13 cellular contexts compared by ENCODE assay signal in the genomic region with DNA sequence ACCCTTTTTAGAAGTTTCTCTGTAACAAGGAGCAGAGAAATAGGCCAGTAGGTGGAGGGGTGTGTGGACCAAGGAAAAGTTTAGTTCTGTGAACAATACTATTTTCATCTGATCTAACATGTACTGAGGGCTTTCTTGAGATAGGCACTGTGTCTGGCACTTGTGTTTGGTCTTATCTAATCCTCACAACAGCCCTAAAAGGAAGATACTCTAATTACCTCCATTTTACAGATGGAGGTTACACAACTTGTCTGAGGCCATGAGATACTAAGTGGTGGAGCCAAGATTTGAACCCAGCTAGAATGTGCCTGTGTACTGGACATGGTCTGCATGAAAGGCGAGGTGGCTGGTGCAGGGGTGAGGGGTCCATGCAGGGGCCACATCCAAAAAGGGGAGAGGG. TPM values are rescaled to one million over a fixed set of nuclear protein-coding genes. Genes with fewer than 3 reads are reported as not detected.
DNase-seq lines count a peak whose midpoint lies in the region; ATAC-seq and TF ChIP-seq lines count a peak whose summit lies in the region.
"Had no signal": no experiment of that assay in that cellular context is flagged by ENCODE, and none has a peak within 500 bp of the region (broad histone marks: within the 10 kb centered on the region; RNA-seq: fewer than 3 reads in every experiment).

No MANE protein-coding gene starts in this region.

- peaks cover 73% of the 10 kb centered on the region for H3K4me1 Mint-ChIP-seq in activated CD4-positive, alpha-beta T cell treated with anti-CD3 and anti-CD28 coated beads, Interleukin-2, amount 10 ng/mL, durations not matched to agents 7 days and 5 days
- H3K4me1 Mint-ChIP-seq in T-cell (peaks cover 65 to 89% (median 70%) of the 10 kb centered on the region in 3 donors), endothelial cell (ENCODE audit: unreplicated experiment) (peaks cover 30% of the 10 kb centered on the region)
- peaks cover 78% of the 10 kb centered on the region for H3K4me1 Mint-ChIP-seq in stimulated activated memory B cell treated with anti-CD40 and anti-IgM and Interleukin-4, amounts not matched to agents 10 μg/mL and 1 μg/mL and 100 μg/mL, for 72 hours

- no peaks in the 10 kb centered on the region for H3K9me3 Mint-ChIP-seq in activated CD4-positive, alpha-beta T cell treated with anti-CD3 and anti-CD28 coated beads, Interleukin-2, amount 10 ng/mL, durations not matched to agents 7 days and 5 days
- H3K9me3 Mint-ChIP-seq in T-cell = no peaks in the 10 kb centered on the region
- H3K9me3 Mint-ChIP-seq in endothelial cell (ENCODE audit: unreplicated experiment) = no peaks in the 10 kb centered on the region
- no peaks in the 10 kb centered on the region for H3K9me3 Mint-ChIP-seq in stimulated activated memory B cell treated with anti-CD40 and anti-IgM and Interleukin-4, amounts not matched to agents 10 μg/mL and 1 μg/mL and 100 μg/mL, for 72 hours

- H3K36me3 Mint-ChIP-seq in activated CD4-positive, alpha-beta T cell treated with anti-CD3 and anti-CD28 coated beads, Interleukin-2, amount 10 ng/mL, durations not matched to agents 7 days and 5 days (ENCODE audit: low read depth) = peaks cover 52% of the 10 kb centered on the region
- peaks cover 21% of the 10 kb centered on the region for H3K36me3 Mint-ChIP-seq in T-cell
- H3K36me3 Mint-ChIP-seq in endothelial cell (ENCODE audit: low read depth, unreplicated experiment) = peaks cover 3% of the 10 kb centered on the region
- peaks cover 4% of the 10 kb centered on the region for H3K36me3 Mint-ChIP-seq in stimulated activated memory B cell treated with anti-CD40 and anti-IgM and Interleukin-4, amounts not matched to agents 10 μg/mL and 1 μg/mL and 100 μg/mL, for 72 hours

- CTCF ChIA-PET in activated CD4-positive, alpha-beta T cell treated with anti-CD3 and anti-CD28 coated beads, Interleukin-2, amount 10 ng/mL, durations not matched to agents 7 days and 5 days (lab: Charles Lee) = interaction anchor here (0.8 to 1.7 kb wide), 2 partner anchors 31 to 117 kb away, joined by 3 to 4 read pairs; a partner anchor contains a TSS
- CTCF ChIA-PET in T-cell (lab: Charles Lee) = interaction anchor here in 1 of 2 donors (0.5 kb wide), 1 partner anchor 197 kb away, joined by 3 read pairs; no protein-coding TSS in a partner anchor

- DNase-seq in activated CD4-positive, alpha-beta T cell treated with anti-CD3 and anti-CD28 coated beads, Interleukin-2, amount 10 ng/mL, durations not matched to agents 7 days and 5 days = no peak
- no peak for DNase-seq in activated CD4-positive, alpha-beta T cell treated with anti-CD3 and anti-CD28 coated beads, Interleukin-2, amount 50 U/mL, for 4 hours
- DNase-seq in T-cell (no peak), endothelial cell (ENCODE audit: low spot score) (no peak), COR-L47 (lab: John Stamatoyannopoulos, UW) (no peak), MV-4-11 (lab: John Stamatoyannopoulos, UW) (no peak)
- DNase-seq: H7, NCI-H187 treated with DMSO at 0.1 percent for 48 hours, NCI-H774, nucleus accumbens, T1000 had no signal

- ATAC-seq in T-cell (replicated peaks in 1 of 4) (no peak), HG02973 (IDR thresholded peaks at IDR 0.05; ENCODE audit: unreplicated experiment) (no peak)
- no peak for ATAC-seq in stimulated activated memory B cell treated with anti-CD40 and anti-IgM and Interleukin-4, amounts not matched to agents 10 μg/mL and 1 μg/mL and 100 μg/mL, for 72 hours

- no peak for TF ChIP-seq CTCF in endothelial cell (IDR thresholded peaks at IDR 0.05; ENCODE audit: unreplicated experiment)

- H3K27ac Mint-ChIP-seq in activated CD4-positive, alpha-beta T cell treated with anti-CD3 and anti-CD28 coated beads, Interleukin-2, amount 10 ng/mL, durations not matched to agents 7 days and 5 days = peak overlapping the region; percentile 89
- H3K27ac Mint-ChIP-seq in T-cell (peak overlapping the region; percentile 92), endothelial cell (ENCODE audit: unreplicated experiment) (peak overlapping the region; percentile 6)
- H3K27ac Mint-ChIP-seq in stimulated activated memory B cell treated with anti-CD40 and anti-IgM and Interleukin-4, amounts not matched to agents 10 μg/mL and 1 μg/mL and 100 μg/mL, for 72 hours = peak overlapping the region; percentile 82

- POLR2A ChIA-PET in activated CD4-positive, alpha-beta T cell treated with anti-CD3 and anti-CD28 coated beads, Interleukin-2, amount 10 ng/mL, durations not matched to agents 7 days and 5 days (lab: Charles Lee) = no interaction called here
- POLR2A ChIA-PET in T-cell (lab: Charles Lee) = no interaction called here

- no peaks in the 10 kb centered on the region for H3K27me3 Mint-ChIP-seq in activated CD4-positive, alpha-beta T cell treated with anti-CD3 and anti-CD28 coated beads, Interleukin-2, amount 10 ng/mL, durations not matched to agents 7 days and 5 days
- H3K27me3 Mint-ChIP-seq in T-cell (no peaks in the 10 kb centered on the region), endothelial cell (ENCODE audit: unreplicated experiment) (peaks cover 6% of the 10 kb centered on the region)
- H3K27me3 Mint-ChIP-seq in stimulated activated memory B cell treated with anti-CD40 and anti-IgM and Interleukin-4, amounts not matched to agents 10 μg/mL and 1 μg/mL and 100 μg/mL, for 72 hours = no peaks in the 10 kb centered on the region

- peak overlapping the region; percentile 52 for H3K4me3 Mint-ChIP-seq in activated CD4-positive, alpha-beta T cell treated with anti-CD3 and anti-CD28 coated beads, Interleukin-2, amount 10 ng/mL, durations not matched to agents 7 days and 5 days
- peak overlapping the region in 1 of 3 donors; percentile 89 for H3K4me3 Mint-ChIP-seq in T-cell
- no peak overlapping the region for H3K4me3 Mint-ChIP-seq in endothelial cell (ENCODE audit: unreplicated experiment)
- no peak overlapping the region for H3K4me3 Mint-ChIP-seq in stimulated activated memory B cell treated with anti-CD40 and anti-IgM and Interleukin-4, amounts not matched to agents 10 μg/mL and 1 μg/mL and 100 μg/mL, for 72 hours

RNA-seq across cellular contexts. Expression of a gene that starts 4.5 kb away (rescaled TPM):
- total RNA-seq in activated CD4-positive, alpha-beta T cell treated with anti-CD3 and anti-CD28 coated beads, Interleukin-2, amount 10 ng/mL, durations not matched to agents 7 days and 5 days = 10 to 100 TPM; 79.6 to 82.5 TPM
- 10 to 100 TPM; 38.3 to 72.8 (median 61.4) TPM for total RNA-seq in T-cell
- total RNA-seq in endothelial cell (ENCODE audit: unreplicated experiment) = 16.3 TPM

RNA-seq across cellular contexts. Expression of a gene that starts 5.2 kb away (rescaled TPM):
- 1 to 10 TPM; 3.8 to 4.0 TPM for total RNA-seq in activated CD4-positive, alpha-beta T cell treated with anti-CD3 and anti-CD28 coated beads, Interleukin-2, amount 10 ng/mL, durations not matched to agents 7 days and 5 days
- total RNA-seq in T-cell (1 to 10 TPM; 1.3 to 5.6 (median 4.6) TPM), endothelial cell (ENCODE audit: unreplicated experiment) (5.6 TPM)

RNA-seq across cellular contexts. Expression of a gene that starts 8.4 kb away (rescaled TPM):
- total RNA-seq in activated CD4-positive, alpha-beta T cell treated with anti-CD3 and anti-CD28 coated beads, Interleukin-2, amount 10 ng/mL, durations not matched to agents 7 days and 5 days = 10 to 100 TPM; 51.8 to 53.0 TPM
- total RNA-seq in T-cell (10 to 100 TPM; 38.7 to 43.3 (median 42.6) TPM), endothelial cell (ENCODE audit: unreplicated experiment) (57.8 TPM)

RNA-seq across cellular contexts. Expression of a gene that starts 26.1 kb away (rescaled TPM):
- 1 to 10 TPM; 3.8 to 4.4 TPM for total RNA-seq in activated CD4-positive, alpha-beta T cell treated with anti-CD3 and anti-CD28 coated beads, Interleukin-2, amount 10 ng/mL, durations not matched to agents 7 days and 5 days
- total RNA-seq in T-cell (1 to 10 TPM in 3 of 5 donors, not detected in 2; 4.4 to 7.0 (median 5.5) TPM), endothelial cell (ENCODE audit: unreplicated experiment) (1.6 TPM)

RNA-seq across cellular contexts. Expression of a gene that starts 30.3 kb away (rescaled TPM):
- total RNA-seq in activated CD4-positive, alpha-beta T cell treated with anti-CD3 and anti-CD28 coated beads, Interleukin-2, amount 10 ng/mL, durations not matched to agents 7 days and 5 days = 10 to 100 TPM; 62.3 to 81.7 TPM
- 10 to 100 TPM; 27.0 to 31.4 (median 28.6) TPM for total RNA-seq in T-cell
- 51.8 TPM for total RNA-seq in endothelial cell (ENCODE audit: unreplicated experiment)

Comparison
In these comparisons a context has a peak if more than half of its experiments do, and no peak if none do; other contexts are left out.
1. H3K27ac Mint-ChIP-seq: peak in every context shown above with its lines; median percentile 92 in T-cell; 89 in activated CD4-positive, alpha-beta T cell treated with anti-CD3 and anti-CD28 coated beads, Interleukin-2, amount 10 ng/mL, durations not matched to agents 7 days and 5 days; 82 in stimulated activated memory B cell treated with anti-CD40 and anti-IgM and Interleukin-4, amounts not matched to agents 10 μg/mL and 1 μg/mL and 100 μg/mL, for 72 hours; 6 in endothelial cell.